In genomic region chr19:38850231-38850975, GRCh38 we compare ENCODE assay signal across 8 cellular contexts. TPM values are rescaled to one million over a fixed set of nuclear protein-coding genes. Genes with fewer than 3 reads are reported as not detected.
A peak's percentile ranks its signal among the peaks of the same experiment; 100 is the strongest.
DNase-seq lines count a peak whose midpoint lies in the region; ATAC-seq and TF ChIP-seq lines count a peak whose summit lies in the region.

No MANE protein-coding gene starts in this region.

- peak; percentile 52 for TF ChIP-seq EP300 in ovary (IDR thresholded peaks at IDR 0.05)

- peaks cover 67% of the 10 kb centered on the region for H3K4me1 Mint-ChIP-seq in activated naive CD8-positive, alpha-beta T cell treated with anti-CD3 and anti-CD28 coated beads, Interleukin-2, amount 50 U/mL, for 24 hours

- DNase-seq in NCI-H1417 (lab: John Stamatoyannopoulos, UW) (peak; percentile 100), Right ventricle myocardium superior (peak; percentile 99), ovary (peak; percentile 99 to 100 (median 99)), thyroid gland (peak; percentile 100)
- peak; percentile 97 for DNase-seq in activated naive CD8-positive, alpha-beta T cell treated with anti-CD3 and anti-CD28 coated beads, Interleukin-2, amount 50 U/mL, for 24 hours

- no peak for TF ChIP-seq CTCF in GM12875 (IDR thresholded peaks at IDR 0.05; ENCODE audit: borderline replicate concordance, insufficient read depth, low read depth, low read length)
- TF ChIP-seq CTCF in SU-DHL-6 (IDR thresholded peaks at IDR 0.05; ENCODE audit: insufficient read depth, low read length, poor library complexity, severe bottlenecking): no peak
- TF ChIP-seq CTCF in ovary (IDR thresholded peaks at IDR 0.05): peak; percentile 11 to 59 (median 58)
- peak in 3 of 6 experiments; percentile 25 to 38 (median 31) for TF ChIP-seq CTCF in thyroid gland (IDR thresholded peaks at IDR 0.05)

- H4K20me1 ChIP-seq in SU-DHL-6 (ENCODE audit: low read depth, low read length): peaks cover 28% of the 10 kb centered on the region

- H3K9ac ChIP-seq in SU-DHL-6 (ENCODE audit: low read length): peak overlapping the region; percentile 70

- H3K27ac ChIP-seq in SU-DHL-6 (ENCODE audit: low read depth, low read length) (peak overlapping the region; percentile 92), ovary (peak overlapping the region; percentile 89 to 98), thyroid gland (peak overlapping the region; percentile 96 to 100 (median 98))

- H3K36me3 ChIP-seq in SU-DHL-6 (ENCODE audit: low read length): peaks cover 27% of the 10 kb centered on the region
- no peaks in the 10 kb centered on the region for H3K36me3 ChIP-seq in ovary
- H3K36me3 ChIP-seq in thyroid gland: peaks cover 21 to 24% of the 10 kb centered on the region in 2 donors

- TF ChIP-seq POLR2A in ovary (IDR thresholded peaks at IDR 0.05) (peak; percentile 87), thyroid gland (IDR thresholded peaks at IDR 0.05) (peak; percentile 81 to 97)

- H3K4me2 ChIP-seq in SU-DHL-6 (ENCODE audit: low read depth, low read length, poor library complexity, severe bottlenecking): peak overlapping the region; percentile 73

- H3K4me3 ChIP-seq in GM12875 (ENCODE audit: low read depth, low read length) (peak overlapping the region; percentile 56), SU-DHL-6 (ENCODE audit: insufficient read depth, low read length, poor library complexity, severe bottlenecking) (peak overlapping the region; percentile 46), ovary (peak overlapping the region; percentile 67), thyroid gland (replicated peaks in 1 of 3) (peak overlapping the region; percentile 3 to 59 (median 54))

- H3K9me2 ChIP-seq in SU-DHL-6 (replicated peaks; ENCODE audit: insufficient read depth, low read length): no peaks in the 10 kb centered on the region

- intact Hi-C loops in Right ventricle myocardium superior (cut with DNase I): no loop called here
- intact Hi-C loops in ovary (cut with DNase I): loop anchor here in 2 of 4 donors (1.0 to 5.0 kb wide), 3 partner anchors 49 to 213 kb away; partner anchors contain the start of genes ACTN4 (in 1 of the 2), NFKBIB (in 1 of the 2) and SIRT2 (in 1 of the 2)
- intact Hi-C loops in thyroid gland (cut with DNase I): no loop called here

- H3K27ac Mint-ChIP-seq in activated naive CD8-positive, alpha-beta T cell treated with anti-CD3 and anti-CD28 coated beads, Interleukin-2, amount 50 U/mL, for 24 hours: peak overlapping the region; percentile 99

- no peak overlapping the region for H2AFZ ChIP-seq in SU-DHL-6 (ENCODE audit: low read depth, low read length, severe bottlenecking)

- H3F3A ChIP-seq in SU-DHL-6 (ENCODE audit: insufficient read depth): peaks cover 26% of the 10 kb centered on the region

- H3K27me3 ChIP-seq in SU-DHL-6 (ENCODE audit: low read length) (no peaks in the 10 kb centered on the region), ovary (no peaks in the 10 kb centered on the region), thyroid gland (no peaks in the 10 kb centered on the region)

- H3K79me2 ChIP-seq in SU-DHL-6 (ENCODE audit: insufficient read depth, low read length): peaks cover 44% of the 10 kb centered on the region

- no peaks in the 10 kb centered on the region for H3K9me3 Mint-ChIP-seq in activated naive CD8-positive, alpha-beta T cell treated with anti-CD3 and anti-CD28 coated beads, Interleukin-2, amount 50 U/mL, for 24 hours

- peak; percentile 66 for ATAC-seq in HG02763 (IDR thresholded peaks at IDR 0.05; ENCODE audit: unreplicated experiment)
- peak; percentile 87 for ATAC-seq in activated naive CD8-positive, alpha-beta T cell treated with anti-CD3 and anti-CD28 coated beads, Interleukin-2, amount 50 U/mL, for 24 hours
- peak; percentile 80 for ATAC-seq in Right ventricle myocardium superior (ENCODE audit: poor library complexity)

- H3K4me1 ChIP-seq in ovary (ENCODE audit: insufficient read depth) (peaks cover 13% of the 10 kb centered on the region), thyroid gland (peaks cover 26 to 27% of the 10 kb centered on the region in 2 donors)

- H3K9me3 ChIP-seq in SU-DHL-6 (ENCODE audit: insufficient read depth, low read length) (no peaks in the 10 kb centered on the region), ovary (no peaks in the 10 kb centered on the region), thyroid gland (no peaks in the 10 kb centered on the region)

- peaks cover 3% of the 10 kb centered on the region for H3K27me3 Mint-ChIP-seq in activated naive CD8-positive, alpha-beta T cell treated with anti-CD3 and anti-CD28 coated beads, Interleukin-2, amount 50 U/mL, for 24 hours

- 0 to 1% (median 1%) methylated on average over 32 to 38 of the region's 38 CpGs for WGBS in ovary, 3 donors
- 0 to 1% methylated on average over 30 to 38 of the region's 38 CpGs for WGBS in thyroid gland, 2 donors

- peak overlapping the region; percentile 93 for H3K4me3 Mint-ChIP-seq in activated naive CD8-positive, alpha-beta T cell treated with anti-CD3 and anti-CD28 coated beads, Interleukin-2, amount 50 U/mL, for 24 hours

- H3K36me3 Mint-ChIP-seq in activated naive CD8-positive, alpha-beta T cell treated with anti-CD3 and anti-CD28 coated beads, Interleukin-2, amount 50 U/mL, for 24 hours (ENCODE audit: low read depth): peaks cover 40% of the 10 kb centered on the region

RNA-seq across cellular contexts. Expression of gene HNRNPL, which starts 0.6 kb away (rescaled TPM):
- total RNA-seq in Right ventricle myocardium superior (158 TPM), ovary (100 to 1,000 TPM; 110 to 282 (median 230) TPM), thyroid gland (100 to 1,000 TPM; 181 to 247 (median 232) TPM)
- 100 to 1,000 TPM; 152 to 284 TPM for polyA plus RNA-seq in ovary

RNA-seq across cellular contexts. Expression of gene ECH1, which starts 18.8 kb away (rescaled TPM):
- 1,260 TPM for total RNA-seq in Right ventricle myocardium superior
- 100 to 1,000 TPM in 5 of 7 donors, 10 to 100 TPM in 2; 67.6 to 146 (median 113) TPM for total RNA-seq in ovary
- polyA plus RNA-seq in ovary: 100 to 1,000 TPM; 202 to 243 TPM
- 100 to 1,000 TPM in 3 of 4 donors, 10 to 100 TPM in 1; 89.3 to 131 (median 130) TPM for total RNA-seq in thyroid gland

RNA-seq across cellular contexts. Expression of gene RINL, which starts 27.7 kb away (rescaled TPM):
- total RNA-seq in Right ventricle myocardium superior (6.3 TPM), ovary (1 to 10 TPM; 1.1 to 4.7 (median 2.6) TPM), thyroid gland (10 to 100 TPM in 3 of 4 donors, 1 to 10 TPM in 1; 6.4 to 18.7 (median 13.5) TPM)
- polyA plus RNA-seq in ovary: 1 to 10 TPM; 2.3 to 3.4 TPM

RNA-seq across cellular contexts. Expression of gene LGALS4, which starts 37.7 kb away (rescaled TPM):
- total RNA-seq in Right ventricle myocardium superior (0.86 TPM), ovary (1 to 10 TPM in 4 of 7 donors, under 1 TPM in 3; 0.57 to 7.4 (median 2.2) TPM), thyroid gland (1 to 10 TPM in 2 of 4 donors, not detected in 2; 1.6 TPM)
- polyA plus RNA-seq in ovary: 1 to 10 TPM in 1 of 2 donors, under 1 TPM in 1; 0.80 to 1.4 TPM

RNA-seq across cellular contexts. Expression of gene SIRT2, which starts 49.0 kb away (rescaled TPM):
- total RNA-seq in Right ventricle myocardium superior (96.2 TPM), ovary (10 to 100 TPM; 51.7 to 64.9 (median 55.7) TPM), thyroid gland (100 to 1,000 TPM in 1 of 4 donors, 10 to 100 TPM in 3; 69.6 to 107 (median 90.7) TPM)
- polyA plus RNA-seq in ovary: 10 to 100 TPM; 46.1 to 60.0 TPM

Comparison
In these comparisons a context has a peak if more than half of its experiments do, and no peak if none do; other contexts are left out.
1. Peak in every context shown above with its lines: DNase-seq, ATAC-seq, H3K4me3 ChIP-seq and H3K27ac ChIP-seq.
2. CTCF ChIP-seq: peak in ovary (3 of 3); none in GM12875 (single experiment) and SU-DHL-6 (single experiment).